25 cellular contexts compared by ENCODE assay signal in genomic region chr7:106872763-106873162, GRCh38. TPM values are rescaled to one million over a fixed set of nuclear protein-coding genes. Genes with fewer than 3 reads are reported as not detected.
DNase-seq lines count a peak whose midpoint lies in the region; ATAC-seq, FAIRE-seq and TF ChIP-seq lines count a peak whose summit lies in the region.
"Had no signal": no experiment of that assay in that cellular context is flagged by ENCODE, and none has a peak within 500 bp of the region (broad histone marks: within the 10 kb centered on the region; RNA-seq: fewer than 3 reads in every experiment).

No MANE protein-coding gene starts in this region.

- H3K9me3 Mint-ChIP-seq in stimulated activated naive B cell treated with anti-CD40 and anti-IgM and Interleukin-4, amounts not matched to agents 10 μg/mL and 1 μg/mL and 100 μg/mL, for 72 hours: peaks cover 0 to 1% of the 10 kb centered on the region in 2 donors

- intact Hi-C loops in HepG2 (cut with micrococcal nuclease; ENCODE audit: unreplicated experiment) (no loop called here), right lobe of liver (cut with DNase I) (no loop called here), K562 (cut with micrococcal nuclease) (no loop called here)

- TF ChIP-seq RAD21 in HepG2 (CRISPR knock-in tag; IDR thresholded peaks at IDR 0.05) (no peak), K562 (CRISPR knock-in tag; conservative IDR thresholded peaks at IDR 0.05 in 1 of 2, IDR thresholded peaks at IDR 0.05 in 1 of 2) (no peak)

- H3K36me3 ChIP-seq in HepG2 (replicated peaks in 1 of 2; ENCODE audit: control insufficient read depth in 1 of 2, insufficient read depth in 2 of 2, low read length in 2 of 2) (no peaks in the 10 kb centered on the region), right lobe of liver (no peaks in the 10 kb centered on the region), OCI-LY1 (ENCODE audit: insufficient read depth, low read length) (peaks cover 87% of the 10 kb centered on the region), K562 (ENCODE audit: control insufficient read depth, insufficient read depth, low read length) (peaks cover 71% of the 10 kb centered on the region; the same call in 2 of the 3 replicates)
- H3K36me3 ChIP-seq: cardiac muscle cell, HAP-1, vagina had no signal

- DNase-seq in HepG2 (ENCODE audit: low spot score) (no peak), right lobe of liver (no peak), K562 (ENCODE audit: extremely low read depth in 1 of 4, low spot score in 3 of 4) (no peak), DMS153 (lab: John Stamatoyannopoulos, UW) (no peak), anterior cingulate cortex (lab: John Stamatoyannopoulos, UW) (no peak)
- no peak for DNase-seq in stimulated activated naive B cell treated with anti-CD40 and anti-IgM and Interleukin-4, amounts not matched to agents 10 μg/mL and 1 μg/mL and 100 μg/mL, for 72 hours
- DNase-seq: activated CD4-positive, alpha-beta T cell treated with anti-CD3 and anti-CD28 coated beads for 36 hours; activated naive CD4-positive, alpha-beta T cell; C1 segment of cervical spinal cord; GDM1; heart right ventricle; left colon; NCI-H1105; NCI-H2081; nephron progenitor cell; SIG-M5; testis had no signal

- H3K9me3 ChIP-seq in HepG2 (ENCODE audit: low read length): no peaks in the 10 kb centered on the region
- no peaks in the 10 kb centered on the region for H3K9me3 ChIP-seq in right lobe of liver
- H3K9me3 ChIP-seq in OCI-LY1 (ENCODE audit: low read length): no peaks in the 10 kb centered on the region; the same call in 1 of the 2 replicates
- peaks cover 6% of the 10 kb centered on the region; the same call in 1 of the 2 replicates for H3K9me3 ChIP-seq in K562 (replicated peaks; ENCODE audit: control insufficient read depth, insufficient read depth, low read depth, low read length)
- H3K9me3 ChIP-seq: HAP-1, testis, vagina had no signal

- no peaks in the 10 kb centered on the region for H3K27me3 Mint-ChIP-seq in stimulated activated naive B cell treated with anti-CD40 and anti-IgM and Interleukin-4, amounts not matched to agents 10 μg/mL and 1 μg/mL and 100 μg/mL, for 72 hours
- H3K27me3 Mint-ChIP-seq: activated CD4-positive, alpha-beta T cell treated with anti-CD3 and anti-CD28 coated beads for 36 hours had no signal

- no peaks in the 10 kb centered on the region for H4K20me1 ChIP-seq in HepG2 (ENCODE audit: insufficient read depth, low read length)
- no peaks in the 10 kb centered on the region for H4K20me1 ChIP-seq in OCI-LY1 (ENCODE audit: insufficient read depth, low read length)
- H4K20me1 ChIP-seq in K562 (replicated peaks; ENCODE audit: control insufficient read depth, insufficient read depth, low read length): no peaks in the 10 kb centered on the region

- H3K4me2 ChIP-seq in HepG2 (ENCODE audit: low read depth, low read length): no peak overlapping the region
- H3K4me2 ChIP-seq in OCI-LY1 (ENCODE audit: low read length): peak overlapping the region; percentile 71
- no peak overlapping the region for H3K4me2 ChIP-seq in K562 (ENCODE audit: insufficient read depth, low read length)

- H3K27ac ChIP-seq in HepG2 (ENCODE audit: extremely low read length, insufficient read depth, low read length): no peak overlapping the region
- H3K27ac ChIP-seq in right lobe of liver: no peak overlapping the region
- peak overlapping the region; percentile 80 for H3K27ac ChIP-seq in OCI-LY1 (ENCODE audit: low read depth, low read length, poor library complexity, severe bottlenecking)
- H3K27ac ChIP-seq in K562 (ENCODE audit: extremely low read depth, low read depth, low read length): no peak overlapping the region; the same call in 2 of the 3 replicates
- H3K27ac ChIP-seq: cardiac muscle cell, parathyroid adenoma, testis, vagina had no signal

- H3K36me3 Mint-ChIP-seq in stimulated activated naive B cell treated with anti-CD40 and anti-IgM and Interleukin-4, amounts not matched to agents 10 μg/mL and 1 μg/mL and 100 μg/mL, for 72 hours: peaks cover 61 to 80% of the 10 kb centered on the region in 2 donors

- H3K27ac Mint-ChIP-seq in stimulated activated naive B cell treated with anti-CD40 and anti-IgM and Interleukin-4, amounts not matched to agents 10 μg/mL and 1 μg/mL and 100 μg/mL, for 72 hours: peak overlapping the region; percentile 92
- H3K27ac Mint-ChIP-seq: nephron progenitor cell had no signal

- H3K9ac ChIP-seq in HepG2 (ENCODE audit: insufficient read depth, low read depth, low read length): no peak overlapping the region
- H3K9ac ChIP-seq in OCI-LY1 (ENCODE audit: low read length): no peak overlapping the region
- no peak overlapping the region for H3K9ac ChIP-seq in K562 (ENCODE audit: insufficient read depth in 1 of 2, low read depth in 2 of 2, low read length in 2 of 2)
- H3K9ac ChIP-seq: parathyroid adenoma had no signal

- H3K4me3 Mint-ChIP-seq in stimulated activated naive B cell treated with anti-CD40 and anti-IgM and Interleukin-4, amounts not matched to agents 10 μg/mL and 1 μg/mL and 100 μg/mL, for 72 hours: peak overlapping the region; percentile 73 to 79
- H3K4me3 Mint-ChIP-seq: nephron progenitor cell had no signal

- H3K4me1 ChIP-seq in HepG2 (ENCODE audit: insufficient read depth, low read length): no peaks in the 10 kb centered on the region
- no peaks in the 10 kb centered on the region for H3K4me1 ChIP-seq in right lobe of liver
- peaks cover 57% of the 10 kb centered on the region for H3K4me1 ChIP-seq in OCI-LY1 (ENCODE audit: insufficient read depth, low read length, severe bottlenecking)
- H3K4me1 ChIP-seq in K562 (replicated peaks in 1 of 2; ENCODE audit: control insufficient read depth in 2 of 2, insufficient read depth in 2 of 2, low read length in 2 of 2): peaks cover 3 to 33% of the 10 kb centered on the region in 2 experiments; a peak in 4 of 5 replicates
- H3K4me1 ChIP-seq: HAP-1, parathyroid adenoma, testis, vagina had no signal

- CTCF ChIA-PET in HepG2 (lab: Yijun Ruan, JAX; ENCODE audit: low intra/inter-chr PET ratio, low total read pairs) (no interaction called here), K562 (lab: Yijun Ruan, JAX; ENCODE audit: low intra/inter-chr PET ratio) (interaction anchor here (1.1 kb wide), 1 partner anchor 276 kb away, joined by 3 read pairs; no protein-coding TSS in a partner anchor)

- no peak overlapping the region for H3K4me3 ChIP-seq in HepG2 (replicated peaks in 1 of 3; ENCODE audit: insufficient read depth in 1 of 3, low read depth in 2 of 3, low read length in 3 of 3)
- H3K4me3 ChIP-seq in right lobe of liver: no peak overlapping the region
- H3K4me3 ChIP-seq in OCI-LY1 (ENCODE audit: low read depth, low read length, poor library complexity, severe bottlenecking): peak overlapping the region; percentile 44
- H3K4me3 ChIP-seq in K562: no peak overlapping the region
- H3K4me3 ChIP-seq: cardiac muscle cell, HAP-1, testis, vagina had no signal

- no peaks in the 10 kb centered on the region for H3K9me2 ChIP-seq in OCI-LY1 (ENCODE audit: low read depth, low read length)

- no peaks in the 10 kb centered on the region for H3K9me1 ChIP-seq in K562 (ENCODE audit: control insufficient read depth, insufficient read depth, low read length)

- no peaks in the 10 kb centered on the region for H3K79me2 ChIP-seq in HepG2 (ENCODE audit: insufficient read depth, low read length)
- peaks cover 24% of the 10 kb centered on the region for H3K79me2 ChIP-seq in OCI-LY1 (ENCODE audit: insufficient read depth, low read length)
- H3K79me2 ChIP-seq in K562 (ENCODE audit: control insufficient read depth, insufficient read depth, low read length): peaks cover 20% of the 10 kb centered on the region; the same call in 2 of the 3 replicates
- H3K79me2 ChIP-seq: parathyroid adenoma had no signal

- in situ Hi-C loops in HepG2 (cut with HindIII; ENCODE audit: extremely low pct_ligation_motif_present, low pct_unique_long_range_greater_than_20kb): no loop called here
- in situ Hi-C loops in K562 (cut with MboI): no loop called here

- H2AFZ ChIP-seq in HepG2 (ENCODE audit: low read length) (no peak overlapping the region), OCI-LY1 (ENCODE audit: low read length) (no peak overlapping the region), K562 (ENCODE audit: low read depth, low read length) (no peak overlapping the region)
- H2AFZ ChIP-seq: parathyroid adenoma had no signal

- ATAC-seq in HepG2 (no peak), right lobe of liver (no peak), K562 (no peak), HG03097 (IDR thresholded peaks at IDR 0.05; ENCODE audit: low FRiP score, unreplicated experiment) (no peak)
- no peak for ATAC-seq in stimulated activated naive B cell treated with anti-CD40 and anti-IgM and Interleukin-4, amounts not matched to agents 10 μg/mL and 1 μg/mL and 100 μg/mL, for 72 hours (replicated peaks)
- ATAC-seq: heart right ventricle, left colon, Panc1 had no signal

- no peak for TF ChIP-seq EP300 in HepG2 (IDR thresholded peaks at IDR 0.05; ENCODE audit: low read depth in 2 of 2, low read length in 2 of 2)
- TF ChIP-seq EP300 in HepG2 (CRISPR knock-in tag; IDR thresholded peaks at IDR 0.05; ENCODE audit: borderline replicate concordance): no peak
- no peak for TF ChIP-seq EP300 in K562 (IDR thresholded peaks at IDR 0.05; ENCODE audit: low read length)

- BruUV-seq in HepG2 (replicated peaks; lab: Mats Ljungman, UMichigan) (no TSS peak), K562 (replicated peaks; lab: Mats Ljungman, UMichigan) (no TSS peak)

- FAIRE-seq in HepG2 (lab: Jason Lieb, UNC) (no peak), K562 (lab: Jason Lieb, UNC) (no peak)
- FAIRE-seq: TTC549 had no signal

- peaks cover 31 to 75% of the 10 kb centered on the region in 2 donors for H3K4me1 Mint-ChIP-seq in stimulated activated naive B cell treated with anti-CD40 and anti-IgM and Interleukin-4, amounts not matched to agents 10 μg/mL and 1 μg/mL and 100 μg/mL, for 72 hours
- H3K4me1 Mint-ChIP-seq: nephron progenitor cell had no signal

- TF ChIP-seq POLR2A in HepG2 (IDR thresholded peaks at IDR 0.05; ENCODE audit: insufficient read depth in 1 of 2, low read depth in 2 of 2, low read length in 2 of 2): no peak
- TF ChIP-seq POLR2A in right lobe of liver (IDR thresholded peaks at IDR 0.05): no peak
- TF ChIP-seq POLR2A in K562 (conservative IDR thresholded peaks at IDR 0.05): no peak

- H3F3A ChIP-seq in OCI-LY1 (ENCODE audit: insufficient read depth, low read length): no peaks in the 10 kb centered on the region

- POLR2A ChIA-PET in HepG2 (lab: Yijun Ruan, JAX): no interaction called here
- POLR2A ChIA-PET in K562 (lab: Yijun Ruan, JAX): no interaction called here

- H3K27me3 ChIP-seq in HepG2 (ENCODE audit: control insufficient read depth in 1 of 2, insufficient read depth in 2 of 2, low read length in 2 of 2) (no peaks in the 10 kb centered on the region), right lobe of liver (no peaks in the 10 kb centered on the region), OCI-LY1 (ENCODE audit: insufficient read depth, low read length) (no peaks in the 10 kb centered on the region), K562 (ENCODE audit: control insufficient read depth in 2 of 2, insufficient read depth in 2 of 2, low read length in 2 of 2) (no peaks in the 10 kb centered on the region)
- H3K27me3 ChIP-seq: cardiac muscle cell, heart right ventricle, testis, vagina had no signal

- TF ChIP-seq CTCF in HepG2 (CRISPR knock-in tag; IDR thresholded peaks at IDR 0.05): no peak
- TF ChIP-seq CTCF in right lobe of liver (IDR thresholded peaks at IDR 0.05): no peak
- no peak for TF ChIP-seq CTCF in OCI-LY1 (IDR thresholded peaks at IDR 0.05; ENCODE audit: low read length)
- TF ChIP-seq CTCF in K562 (IDR thresholded peaks at IDR 0.05 in 2 of 3, conservative IDR thresholded peaks at IDR 0.05 in 1 of 3; ENCODE audit: insufficient read depth in 2 of 3, low read depth in 1 of 3, low read length in 3 of 3): no peak

- WGBS in HepG2 (ENCODE audit: low lambda C conversion rate): 3% methylated on average over 6 of the region's 6 CpGs
- WGBS in right lobe of liver (ENCODE audit: insufficient coverage, low coverage, low lambda C conversion rate, missing lambda C conversion rate): 70% methylated on average over 6 of the region's 6 CpGs
- 48% methylated on average over 6 of the region's 6 CpGs for WGBS in K562 (ENCODE audit: insufficient coverage, low coverage, missing lambda C conversion rate)

RNA-seq across cellular contexts. Expression of gene PIK3CG, which starts 7.7 kb away (rescaled TPM):
- total RNA-seq in HepG2 (2016; rRNA removed; fragmentation: Illumina TruSeq; extraction: Trizol) (not detected in 2 replicates), right lobe of liver (1 to 10 TPM in 1 of 6 experiments, under 1 TPM in 5; 0.53 to 1.9 (median 0.71) TPM), K562 (2014; rRNA removed) (31.4 and 31.6 TPM in 2 replicates), K562 (2014; rRNA removed; fragmentation: Illumina TruSeq; extraction: Trizol) (30.6 and 37.7 TPM in 2 replicates), K562 (2015; rRNA removed; fragmentation: Illumina TruSeq; extraction: Trizol) (37.7 and 42.5 TPM in 2 replicates), K562 (2021) (33.7 and 35.4 TPM in 2 replicates)
- total RNA-seq in HepG2 (2016; cell fraction: cytosol; rRNA removed; fragmentation: Illumina TruSeq; extraction: Trizol; ENCODE audit: low read depth): not detected in 2 replicates
- total RNA-seq in HepG2 (2016; cell fraction: insoluble cytoplasmic fraction; rRNA removed; fragmentation: Illumina TruSeq; extraction: Trizol): not detected in 2 replicates
- total RNA-seq in HepG2 (2016; cell fraction: membrane; rRNA removed; fragmentation: Illumina TruSeq; extraction: Trizol): not detected in 2 replicates
- not detected in 2 replicates for total RNA-seq in HepG2 (2016; cell fraction: nucleus; rRNA removed; fragmentation: Illumina TruSeq; extraction: Trizol)
- polyA plus RNA-seq in HepG2 (2011; rRNA removed) (not detected in 2 replicates), K562 (2011; rRNA removed) (22.8 and 24.6 TPM in 2 replicates), K562 (2014; fragmentation: Illumina TruSeq; extraction: Trizol) (29.0 and 32.3 TPM in 2 replicates), K562 (2014; fragmentation: Nextera tagmentation; extraction: Ambion mirVana) (1 to 10 TPM; 5.3 to 6.2 TPM), K562 (2014; rRNA removed) (10.7 and 12.9 TPM in 2 replicates)
- not detected in 2 replicates for polyA plus RNA-seq in HepG2 (2011; cell fraction: cytosol; rRNA removed)
- polyA plus RNA-seq in HepG2 (2011; cell fraction: nucleus; rRNA removed): not detected in 2 replicates
- not detected in 2 replicates for polyA plus RNA-seq in HepG2 (2012)
- polyA plus RNA-seq in HepG2 (2016; cell fraction: cytosol; fragmentation: Illumina TruSeq; extraction: Trizol; ENCODE audit: low read depth): not detected in 2 replicates
- polyA plus RNA-seq in HepG2 (2016; cell fraction: insoluble cytoplasmic fraction; fragmentation: Illumina TruSeq; extraction: Trizol; ENCODE audit: low read depth): not detected in 2 replicates
- not detected in 2 replicates for polyA plus RNA-seq in HepG2 (2016; cell fraction: membrane; fragmentation: Illumina TruSeq; extraction: Trizol; ENCODE audit: low read depth)
- not detected in 2 replicates for polyA plus RNA-seq in HepG2 (2016; cell fraction: nucleus; fragmentation: Illumina TruSeq; extraction: Trizol; ENCODE audit: insufficient read depth, low read depth)
- 0.04 and 0.16 TPM in 2 replicates for polyA minus RNA-seq in HepG2 (2011; rRNA and poly(A)+ RNA removed; ENCODE audit: low replicate concordance)
- polyA minus RNA-seq in HepG2 (2011; cell fraction: cytosol; rRNA and poly(A)+ RNA removed): not detected in 2 replicates
- polyA minus RNA-seq in HepG2 (2011; cell fraction: nucleus; rRNA and poly(A)+ RNA removed): not detected in 2 replicates
- 56.0 and 57.2 TPM in 2 replicates for total RNA-seq in K562 (2011; cell fraction: chromatin; rRNA removed; ENCODE audit: low replicate concordance)
- total RNA-seq in K562 (2011; cell fraction: nucleolus; rRNA removed): 34.2 and 36.7 TPM in 2 replicates
- 33.4 and 37.5 TPM in 2 replicates for total RNA-seq in K562 (2011; cell fraction: nucleoplasm; rRNA removed)
- polyA plus RNA-seq in K562 (2011; cell fraction: cytosol; rRNA removed): 13.7 and 24.1 TPM in 2 replicates
- polyA plus RNA-seq in K562 (2011; cell fraction: nucleus; rRNA removed): 14.5 and 21.4 TPM in 2 replicates
- 19.0 and 36.2 TPM in 2 replicates for polyA plus RNA-seq in K562 (2012)
- 85.5 and 93.3 TPM in 2 replicates for polyA minus RNA-seq in K562 (2011; rRNA and poly(A)+ RNA removed)
- 52.8 and 61.1 TPM in 2 replicates for polyA minus RNA-seq in K562 (2011; cell fraction: cytosol; rRNA and poly(A)+ RNA removed)
- polyA minus RNA-seq in K562 (2011; cell fraction: nucleus; rRNA and poly(A)+ RNA removed): 68.7 and 79.4 TPM in 2 replicates
- polyA plus RNA-seq: cardiac muscle cell had no signal

Comparison
In these comparisons a context has a peak if more than half of its experiments do, and no peak if none do; other contexts are left out.
1. RNA of gene PIK3CG, which starts 7.7 kb away (total RNA-seq): 30.6 to 57.2 TPM in K562; 0.53 to 1.9 TPM in right lobe of liver and not detected in HepG2; every median in the first group is over 10 times any median in the second.
2. Of the 241 proteins assayed by ChIP-seq in both HepG2 and K562: peak only in HepG2: none; only in K562: MEF2D; in both: none; in neither: 237; mixed calls (peak in some experiments, not most) for 3.